In the genomic region with DNA sequence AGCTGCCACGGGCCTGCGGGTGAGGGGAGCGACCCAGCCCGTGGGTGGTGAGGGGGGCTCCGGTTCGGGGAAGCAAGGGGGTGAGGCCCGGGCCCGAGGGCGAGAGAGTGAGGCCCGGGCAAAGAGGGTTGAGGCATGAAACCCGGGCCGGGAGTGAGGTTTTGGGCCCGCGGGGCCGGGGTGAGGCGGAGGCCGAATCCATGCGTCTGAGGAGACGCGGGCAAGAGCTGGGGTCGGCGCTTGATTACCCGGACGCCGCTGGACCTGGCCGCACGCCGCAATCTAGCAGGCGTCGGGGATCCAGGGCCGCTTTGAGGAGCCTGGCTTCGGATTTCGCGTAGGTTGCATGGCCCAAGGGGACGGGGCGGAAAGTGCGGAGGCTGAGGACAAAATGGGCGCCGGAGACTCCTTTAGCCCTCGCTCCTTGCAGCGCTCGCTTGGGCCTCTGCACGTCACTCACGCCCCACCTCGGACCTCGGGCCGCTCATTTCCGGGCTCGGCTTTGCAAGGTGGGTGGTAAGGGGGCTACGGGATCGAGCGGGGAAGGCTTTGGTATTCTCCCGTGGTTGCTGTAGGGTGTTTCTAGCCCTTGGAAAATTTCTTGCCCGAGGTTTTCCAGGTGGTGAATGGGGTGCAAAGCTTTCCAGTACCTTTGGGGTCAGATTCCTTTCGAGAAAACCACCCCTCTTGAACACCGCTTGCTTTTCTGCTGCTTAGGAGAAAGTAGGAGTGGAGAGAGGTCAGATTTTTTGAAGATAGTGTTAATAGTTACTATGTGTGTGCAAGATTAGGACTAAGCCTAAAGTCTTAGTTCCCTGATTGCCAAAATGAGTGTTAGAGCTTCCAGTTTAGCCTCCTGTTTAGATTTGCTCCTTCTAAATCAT, we compare ENCODE assay signal across 8 cellular contexts. TPM values are rescaled to one million over a fixed set of nuclear protein-coding genes. Genes with fewer than 3 reads are reported as not detected.
DNase-seq lines count a peak whose midpoint lies in the region; ATAC-seq and TF ChIP-seq lines count a peak whose summit lies in the region.

No MANE protein-coding gene starts in this region.

- peak overlapping the region; percentile 83 for H3K27ac ChIP-seq in KOPT-K1 (ENCODE audit: low read depth, low read length, poor library complexity, severe bottlenecking)
- H3K27ac ChIP-seq in body of pancreas: peak overlapping the region; percentile 96 to 99 (median 98)
- H3K27ac ChIP-seq in iPS-20b (ENCODE audit: low read length): peak overlapping the region; percentile 90

- H3K4me1 Mint-ChIP-seq in T-helper 2 cell treated with Interferon-gamma antibody and Interleukin-4, amounts not matched to agents 5 μg/mL and 100 μg/mL, for 36 hours (ENCODE audit: low read depth): peaks cover 41% of the 10 kb centered on the region

- H3K9ac ChIP-seq in iPS-20b (ENCODE audit: low read depth, low read length) (peak overlapping the region; percentile 92), skeletal muscle satellite cell (ENCODE audit: low read depth, low read length) (peak overlapping the region; percentile 95)

- peak overlapping the region; percentile 95 for H3K4me3 Mint-ChIP-seq in T-helper 2 cell treated with Interferon-gamma antibody and Interleukin-4, amounts not matched to agents 5 μg/mL and 100 μg/mL, for 36 hours

- TF ChIP-seq CTCF in GM06990 (IDR thresholded peaks at IDR 0.05; ENCODE audit: insufficient read depth, low read length, poor library complexity, severe bottlenecking): no peak
- TF ChIP-seq CTCF in body of pancreas (IDR thresholded peaks at IDR 0.05): peak in 2 of 7 experiments; percentile 7 to 12

- H3K36me3 ChIP-seq in GM06990 (ENCODE audit: control insufficient read depth, insufficient read depth, low read length) (no peaks in the 10 kb centered on the region), KOPT-K1 (ENCODE audit: insufficient read depth, low read length) (peaks cover 25% of the 10 kb centered on the region), body of pancreas (replicated peaks in 1 of 2; ENCODE audit: insufficient read depth in 1 of 2, low read depth in 2 of 2) (no peaks in the 10 kb centered on the region), iPS-20b (ENCODE audit: insufficient read depth, low read depth, low read length) (no peaks in the 10 kb centered on the region), skeletal muscle satellite cell (ENCODE audit: insufficient read depth, low read length) (no peaks in the 10 kb centered on the region)

- DNase-seq in GM06990 (ENCODE audit: extremely low read depth, insufficient read length) (peak; percentile 78), body of pancreas (peak; percentile 57 to 66 (median 63)), COLO829 (ENCODE audit: low spot score) (no peak)
- DNase-seq in T-helper 2 cell treated with Interferon-gamma antibody and Interleukin-4, amounts not matched to agents 5 μg/mL and 100 μg/mL, for 36 hours (ENCODE audit: low spot score): peak; percentile 55

- peak; percentile 39 for ATAC-seq in GM21737 (IDR thresholded peaks at IDR 0.05; ENCODE audit: unreplicated experiment)
- peak; percentile 32 for ATAC-seq in body of pancreas

- H3K27me3 ChIP-seq in GM06990 (replicated peaks; ENCODE audit: control insufficient read depth, insufficient read depth, low read length) (no peaks in the 10 kb centered on the region), body of pancreas (no peaks in the 10 kb centered on the region), iPS-20b (ENCODE audit: insufficient read depth, low read length) (no peaks in the 10 kb centered on the region), skeletal muscle satellite cell (ENCODE audit: control insufficient read depth, insufficient read depth, low read length) (no peaks in the 10 kb centered on the region)

- H3K9me3 ChIP-seq in KOPT-K1 (ENCODE audit: insufficient read depth, low read length, poor library complexity, severe bottlenecking) (no peaks in the 10 kb centered on the region), body of pancreas (no peaks in the 10 kb centered on the region), iPS-20b (ENCODE audit: insufficient read depth, low read depth, low read length) (no peaks in the 10 kb centered on the region), skeletal muscle satellite cell (replicated peaks; ENCODE audit: low read length) (no peaks in the 10 kb centered on the region)

- H3K27ac Mint-ChIP-seq in T-helper 2 cell treated with Interferon-gamma antibody and Interleukin-4, amounts not matched to agents 5 μg/mL and 100 μg/mL, for 36 hours: peak overlapping the region; percentile 97

- H3K4me2 ChIP-seq in skeletal muscle satellite cell (ENCODE audit: low read length): peak overlapping the region; percentile 77

- peak in 2 of 3 donors; percentile 5 to 28 for TF ChIP-seq POLR2A in body of pancreas (IDR thresholded peaks at IDR 0.05)

- intact Hi-C loops in body of pancreas (cut with DNase I): no loop called here

- H3K36me3 Mint-ChIP-seq in T-helper 2 cell treated with Interferon-gamma antibody and Interleukin-4, amounts not matched to agents 5 μg/mL and 100 μg/mL, for 36 hours (ENCODE audit: low read depth): peaks cover 7% of the 10 kb centered on the region

- peaks cover 15% of the 10 kb centered on the region for H3K27me3 Mint-ChIP-seq in T-helper 2 cell treated with Interferon-gamma antibody and Interleukin-4, amounts not matched to agents 5 μg/mL and 100 μg/mL, for 36 hours (ENCODE audit: low read depth)

- 0% methylated on average over 20 to 56 of the region's 56 CpGs for WGBS in body of pancreas, 2 donors

- peaks cover 4% of the 10 kb centered on the region for H3K9me3 Mint-ChIP-seq in T-helper 2 cell treated with Interferon-gamma antibody and Interleukin-4, amounts not matched to agents 5 μg/mL and 100 μg/mL, for 36 hours

- H3K4me3 ChIP-seq in GM06990 (replicated peaks; ENCODE audit: low read depth, low read length) (peak overlapping the region; percentile 94), body of pancreas (peak overlapping the region; percentile 59 to 92), iPS-20b (ENCODE audit: low read length) (peak overlapping the region; percentile 98), skeletal muscle satellite cell (ENCODE audit: low read length) (peak overlapping the region; percentile 90)

- H3K4me1 ChIP-seq in body of pancreas: peaks cover 42% of the 10 kb centered on the region
- H3K4me1 ChIP-seq in iPS-20b (ENCODE audit: insufficient read depth, low read length): peaks cover 16% of the 10 kb centered on the region
- peaks cover 16% of the 10 kb centered on the region for H3K4me1 ChIP-seq in skeletal muscle satellite cell (ENCODE audit: control insufficient read depth, insufficient read depth, low read length)

RNA-seq across cellular contexts. Expression of gene SLC25A36, which starts 0.8 kb away (rescaled TPM):
- total RNA-seq in body of pancreas: 100 to 1,000 TPM in 1 of 2 donors, 10 to 100 TPM in 1; 84.0 to 111 TPM
- 55.3 and 72.8 TPM in 2 replicates for total RNA-seq in skeletal muscle satellite cell (2012; rRNA removed)
